Comparison of ENCODE assay signal across 20 cellular contexts in the genomic region with DNA sequence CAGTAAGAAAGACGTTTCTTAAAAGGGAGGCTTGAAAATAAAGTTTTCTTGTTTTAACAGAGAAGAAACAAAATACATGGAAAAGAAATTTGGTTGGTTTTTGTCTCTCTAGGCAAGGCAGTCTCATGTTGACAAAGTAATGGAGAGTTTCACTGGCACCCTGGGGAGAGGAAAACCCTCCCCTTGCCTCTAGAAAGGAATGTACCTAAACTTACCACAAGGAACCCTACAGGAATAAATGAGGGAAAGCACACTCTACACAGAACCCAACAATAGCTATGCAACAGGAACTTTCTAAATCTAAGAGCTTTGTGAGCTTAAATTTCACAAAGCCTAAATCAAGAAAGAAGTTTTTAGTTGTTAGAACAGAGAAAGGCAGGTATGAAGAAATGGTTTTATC. TPM values are rescaled to one million over a fixed set of nuclear protein-coding genes. Genes with fewer than 3 reads are reported as not detected.
DNase-seq lines count a peak whose midpoint lies in the region; ATAC-seq and TF ChIP-seq lines count a peak whose summit lies in the region.
"Had no signal": no experiment of that assay in that cellular context is flagged by ENCODE, and none has a peak within 500 bp of the region (broad histone marks: within the 10 kb centered on the region; RNA-seq: fewer than 3 reads in every experiment).

No MANE protein-coding gene starts in this region.

- H3K9me3 Mint-ChIP-seq in neural progenitor cell = no peaks in the 10 kb centered on the region
- H3K9me3 Mint-ChIP-seq: stimulated activated naive CD8-positive, alpha-beta T cell treated with anti-CD3 and anti-CD28 coated beads, Interleukin-15, Interleukin-2, amounts not matched to agents 100 ng/mL and 50 ng/mL, for 24 hours had no signal

- 72 to 84% methylated on average over 1 of the region's 1 CpG for WGBS in thyroid gland, 2 donors

- peaks cover 4% of the 10 kb centered on the region for H3K27me3 Mint-ChIP-seq in neural progenitor cell (ENCODE audit: insufficient read depth, low read depth)
- H3K27me3 Mint-ChIP-seq: central memory CD8-positive, alpha-beta T cell; stimulated activated naive CD8-positive, alpha-beta T cell treated with anti-CD3 and anti-CD28 coated beads, Interleukin-15, Interleukin-2, amounts not matched to agents 100 ng/mL and 50 ng/mL, for 24 hours had no signal

- peak overlapping the region; percentile 27 for H3K4me3 ChIP-seq in neural progenitor cell
- no peak overlapping the region for H3K4me3 ChIP-seq in thyroid gland (replicated peaks in 1 of 3)
- H3K4me3 ChIP-seq: lower lobe of right lung, PC-9, vagina had no signal

- DNase-seq in ELF-1 (ENCODE audit: low read depth, low spot score) = peak; percentile 71
- peak; percentile 78 for DNase-seq in NCI-H69 (lab: John Stamatoyannopoulos, UW)
- peak in 1 of 2 donors; percentile 17 for DNase-seq in foreskin keratinocyte
- DNase-seq in neural progenitor cell (ENCODE audit: low spot score) = peak; percentile 85
- no peak for DNase-seq in GF-D8 (lab: John Stamatoyannopoulos, UW)
- DNase-seq in thyroid gland = no peak
- DNase-seq in NCI-H1048 (lab: John Stamatoyannopoulos, UW) = no peak
- DNase-seq: activated T-cell treated with anti-CD3 and anti-CD28 coated beads, Interleukin-2, amount 50 U/mL, for 4 hours; Caco-2; GDM1; hypothalamus; lower lobe of right lung; MM.1S; naive thymus-derived CD4-positive, alpha-beta T cell; PC-9 had no signal

- peak overlapping the region; percentile 19 for H3K4me3 Mint-ChIP-seq in neural progenitor cell
- H3K4me3 Mint-ChIP-seq: activated T-cell treated with anti-CD3 and anti-CD28 coated beads, Interleukin-2, amount 50 U/mL, for 4 hours; central memory CD8-positive, alpha-beta T cell; naive thymus-derived CD4-positive, alpha-beta T cell; stimulated activated naive CD8-positive, alpha-beta T cell treated with anti-CD3 and anti-CD28 coated beads, Interleukin-15, Interleukin-2, amounts not matched to agents 100 ng/mL and 50 ng/mL, for 24 hours had no signal

- peaks cover 57% of the 10 kb centered on the region for H3K4me1 Mint-ChIP-seq in neural progenitor cell
- H3K4me1 Mint-ChIP-seq: central memory CD8-positive, alpha-beta T cell; naive thymus-derived CD4-positive, alpha-beta T cell had no signal

- TF ChIP-seq CTCF in foreskin keratinocyte (conservative IDR thresholded peaks at IDR 0.05) = no peak
- peak; percentile 13 for TF ChIP-seq CTCF in neural progenitor cell (IDR thresholded peaks at IDR 0.05)
- TF ChIP-seq CTCF in thyroid gland (IDR thresholded peaks at IDR 0.05) = no peak

- H3K36me3 Mint-ChIP-seq in neural progenitor cell = peaks cover 13% of the 10 kb centered on the region
- H3K36me3 Mint-ChIP-seq: naive thymus-derived CD4-positive, alpha-beta T cell had no signal

- no peak overlapping the region for H2AFZ ChIP-seq in neural progenitor cell (replicated peaks)
- H2AFZ ChIP-seq: PC-9 had no signal

- H3K9me3 ChIP-seq in neural progenitor cell (ENCODE audit: low read depth) (no peaks in the 10 kb centered on the region), thyroid gland (no peaks in the 10 kb centered on the region)
- H3K9me3 ChIP-seq: Caco-2, lower lobe of right lung, vagina had no signal

- H3K27ac ChIP-seq in foreskin keratinocyte (no peak overlapping the region), neural progenitor cell (peak overlapping the region; percentile 85), thyroid gland (no peak overlapping the region)
- H3K27ac ChIP-seq: lower lobe of right lung, PC-9, vagina had no signal

- intact Hi-C loops in thyroid gland (cut with DNase I) = no loop called here

- peak overlapping the region; percentile 34 for H3K27ac Mint-ChIP-seq in neural progenitor cell
- H3K27ac Mint-ChIP-seq: naive thymus-derived CD4-positive, alpha-beta T cell; stimulated activated naive CD8-positive, alpha-beta T cell treated with anti-CD3 and anti-CD28 coated beads, Interleukin-15, Interleukin-2, amounts not matched to agents 100 ng/mL and 50 ng/mL, for 24 hours had no signal

- H3F3A ChIP-seq in neural progenitor cell (ENCODE audit: low read depth) = peaks cover 47% of the 10 kb centered on the region

- no peaks in the 10 kb centered on the region for H3K36me3 ChIP-seq in neural progenitor cell
- no peaks in the 10 kb centered on the region for H3K36me3 ChIP-seq in thyroid gland
- H3K36me3 ChIP-seq: lower lobe of right lung, vagina had no signal

- ATAC-seq in foreskin keratinocyte (peak; percentile 27), HG02885 (IDR thresholded peaks at IDR 0.05; ENCODE audit: poor library complexity, unreplicated experiment) (no peak)
- ATAC-seq: activated T-cell treated with anti-CD3 and anti-CD28 coated beads, Interleukin-2, amount 50 U/mL, for 4 hours; HCT116; lower lobe of right lung; naive thymus-derived CD4-positive, alpha-beta T cell had no signal

- no peaks in the 10 kb centered on the region for H4K20me1 ChIP-seq in neural progenitor cell (ENCODE audit: low read depth)

- H3K4me1 ChIP-seq in foreskin keratinocyte (no peaks in the 10 kb centered on the region), neural progenitor cell (peaks cover 87% of the 10 kb centered on the region), thyroid gland (no peaks in the 10 kb centered on the region)
- H3K4me1 ChIP-seq: lower lobe of right lung, vagina had no signal

- H3K4me2 ChIP-seq in neural progenitor cell = peak overlapping the region; percentile 69
- H3K4me2 ChIP-seq: PC-9 had no signal

- peaks cover 98% of the 10 kb centered on the region for H3K79me2 ChIP-seq in neural progenitor cell (ENCODE audit: low read depth)

- H3K27me3 ChIP-seq in foreskin keratinocyte = no peaks in the 10 kb centered on the region
- no peaks in the 10 kb centered on the region for H3K27me3 ChIP-seq in neural progenitor cell
- no peaks in the 10 kb centered on the region for H3K27me3 ChIP-seq in thyroid gland
- H3K27me3 ChIP-seq: vagina had no signal

- no peak for TF ChIP-seq POLR2A in thyroid gland (IDR thresholded peaks at IDR 0.05)

- H3K9ac ChIP-seq in neural progenitor cell = no peak overlapping the region

RNA-seq across cellular contexts. Expression of gene FIGN, which starts 37.0 kb away (rescaled TPM):
- total RNA-seq in foreskin keratinocyte (3.3 and 4.4 TPM in 2 replicates), neural progenitor cell (ENCODE audit: low replicate concordance) (27.7 and 41.1 TPM in 2 replicates), thyroid gland (1 to 10 TPM; 1.8 to 3.1 (median 2.8) TPM)
- 0.57 and 0.95 TPM in 2 replicates for polyA plus RNA-seq in foreskin keratinocyte
- total RNA-seq: activated T-cell treated with anti-CD3 and anti-CD28 coated beads, Interleukin-2, amount 50 U/mL, for 4 hours; Caco-2 had no signal
- polyA plus RNA-seq: naive thymus-derived CD4-positive, alpha-beta T cell had no signal

Comparison
In these comparisons a context has a peak if more than half of its experiments do, and no peak if none do; other contexts are left out.
1. DNase-seq: peak in ELF-1 (single experiment), NCI-H69 (single experiment) and neural progenitor cell (single experiment); none in GF-D8 (single experiment), thyroid gland (0 of 2) and NCI-H1048 (single experiment).